ENCODE assay signal across 8 cellular contexts in the genomic region with DNA sequence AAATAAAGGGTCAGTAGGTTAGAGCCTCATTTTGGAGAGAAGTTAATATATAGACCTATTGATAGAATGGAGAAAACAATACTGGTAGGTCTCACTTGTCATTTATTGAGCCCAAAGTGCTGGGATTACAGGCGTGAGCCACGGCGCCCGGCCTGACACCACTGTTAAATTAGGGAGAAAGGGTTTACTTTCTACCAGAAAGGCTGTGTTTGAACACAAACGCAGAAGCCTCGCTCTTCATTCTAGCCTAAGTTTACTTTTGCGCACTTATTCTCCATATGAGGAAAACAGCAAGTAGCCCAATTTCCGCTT. TPM values are rescaled to one million over a fixed set of nuclear protein-coding genes. Genes with fewer than 3 reads are reported as not detected.
DNase-seq lines count a peak whose midpoint lies in the region; ATAC-seq and TF ChIP-seq lines count a peak whose summit lies in the region.

No MANE protein-coding gene starts in this region.

- ATAC-seq in right cardiac atrium = no peak

- H3K9me3 ChIP-seq in H9 (ENCODE audit: control insufficient read depth, low read depth, low read length) = no peaks in the 10 kb centered on the region
- peaks cover 4% of the 10 kb centered on the region for H3K9me3 ChIP-seq in WERI-Rb-1 (ENCODE audit: severe bottlenecking)
- H3K9me3 ChIP-seq in right cardiac atrium (ENCODE audit: control insufficient read depth, low read length) = no peaks in the 10 kb centered on the region

- H3K4me3 ChIP-seq in WERI-Rb-1 (ENCODE audit: low read depth, low read length) (peak overlapping the region; percentile 92), right cardiac atrium (ENCODE audit: low read length) (peak overlapping the region; percentile 66), skin epidermis (peak overlapping the region; percentile 51 to 88 (median 67))

- H3K27ac Mint-ChIP-seq in H9 = 0 out of 7 replicates have a peak overlapping the region, but pooled peaks of 1 of the 3 experiments have one; percentile 99

- peak overlapping the region; percentile 99 to 100 for H3K4me3 Mint-ChIP-seq in H9

- DNase-seq in H9 = no peak
- no peak for DNase-seq in WERI-Rb-1
- no peak for DNase-seq in right cardiac atrium
- no peak for DNase-seq in Ammon's horn (ENCODE audit: low spot score)
- no peak for DNase-seq in NCI-H2029 treated with DMSO at 0.1 percent for 48 hours (lab: John Stamatoyannopoulos, UW)
- DNase-seq in NCI-H146 (lab: John Stamatoyannopoulos, UW) = no peak
- no peak for DNase-seq in DMS114 treated with DMSO at 0.1 percent for 48 hours (lab: John Stamatoyannopoulos, UW; ENCODE audit: unreplicated experiment)

- H3K27me3 Mint-ChIP-seq in H9 (ENCODE audit: low read depth) = no peaks in the 10 kb centered on the region

- H4K8ac ChIP-seq in H9 (replicated peaks; ENCODE audit: insufficient read length, low read depth, low read length) = no peak overlapping the region

- no peaks in the 10 kb centered on the region for H4K20me1 ChIP-seq in H9 (ENCODE audit: control insufficient read depth, insufficient read depth, insufficient read length)

- intact Hi-C loops in right cardiac atrium (cut with DNase I) = loop anchor here in 1 of 4 donors (10.0 kb wide), 1 partner anchor 66 kb away; a partner anchor contains a TSS

- H3K14ac ChIP-seq in H9 (ENCODE audit: insufficient read depth, low read length) = no peak overlapping the region

- WGBS in H9 (ENCODE audit: extremely low coverage, insufficient read length, low lambda C conversion rate) = no CpG with 5 or more reads among the region's 8 CpGs
- 79% methylated on average over 8 of the region's 8 CpGs for WGBS in right cardiac atrium

- H3K27ac ChIP-seq in H9 (ENCODE audit: insufficient read length, low read depth, low read length) = no peak overlapping the region
- peak overlapping the region; percentile 92 for H3K27ac ChIP-seq in WERI-Rb-1
- no peak overlapping the region for H3K27ac ChIP-seq in right cardiac atrium (ENCODE audit: low read length)
- H3K27ac ChIP-seq in skin epidermis = peak overlapping the region in 20 of 21 experiments; percentile 22 to 96 (median 88)

- no peak overlapping the region for H3K9ac ChIP-seq in H9 (ENCODE audit: extremely low read depth, insufficient read length, low read length)

- H3K36me3 Mint-ChIP-seq in H9 (ENCODE audit: insufficient read depth in 1 of 3, low read depth in 3 of 3) = peaks cover 8 to 20% (median 20%) of the 10 kb centered on the region in 3 experiments; a peak in 6 of 7 replicates

- H2BK12ac ChIP-seq in H9 (ENCODE audit: insufficient read length, low read depth, low read length) = no peak overlapping the region

- no peak overlapping the region for H4K5ac ChIP-seq in H9 (ENCODE audit: insufficient read length, low read depth, low read length)

- H3K4ac ChIP-seq in H9 (ENCODE audit: low read depth, low read length) = no peak overlapping the region

- no peaks in the 10 kb centered on the region for H3K79me1 ChIP-seq in H9 (ENCODE audit: insufficient read depth, low read depth, low read length, poor library complexity, severe bottlenecking)

- H3K23ac ChIP-seq in H9 (ENCODE audit: insufficient read length, low read depth, low read length) = no peak overlapping the region

- no peaks in the 10 kb centered on the region for H3K9me3 Mint-ChIP-seq in H9

- peaks cover 13% of the 10 kb centered on the region; the same call in 1 of the 2 replicates for H3K79me2 ChIP-seq in H9 (ENCODE audit: insufficient read depth, low read length)

- H3T11ph ChIP-seq in H9 (ENCODE audit: low read length) = no peak overlapping the region

- H3K4me1 Mint-ChIP-seq in H9 = peaks cover 4 to 5% of the 10 kb centered on the region in 2 experiments; a peak in 2 of 4 replicates

- no peak overlapping the region for H3K18ac ChIP-seq in H9 (ENCODE audit: insufficient read length, low read depth, low read length)

- no peak overlapping the region for H2AK5ac ChIP-seq in H9 (ENCODE audit: insufficient read length, low read length)

- no peak overlapping the region for H3K4me2 ChIP-seq in H9 (ENCODE audit: insufficient read depth, insufficient read length, low read length)

- no peak overlapping the region for H2BK15ac ChIP-seq in H9 (ENCODE audit: low read depth, low read length)

- H3K23me2 ChIP-seq in H9 (ENCODE audit: insufficient read length, low read depth, low read length, poor library complexity, severe bottlenecking) = no peaks in the 10 kb centered on the region

- H3K4me1 ChIP-seq in H9 (ENCODE audit: insufficient read depth, low read length) (no peaks in the 10 kb centered on the region), right cardiac atrium (ENCODE audit: control insufficient read depth, insufficient read depth, low read length) (no peaks in the 10 kb centered on the region)

- H3K36me3 ChIP-seq in WERI-Rb-1 = peaks cover 38% of the 10 kb centered on the region

- no peak overlapping the region for H2AFZ ChIP-seq in H9 (ENCODE audit: low read length)

- TF ChIP-seq CTCF in H9 (conservative IDR thresholded peaks at IDR 0.05) (no peak), WERI-Rb-1 (IDR thresholded peaks at IDR 0.05; ENCODE audit: low read depth, low read length) (no peak)

- H2BK120ac ChIP-seq in H9 (ENCODE audit: low read depth, low read length, poor library complexity, severe bottlenecking) = no peak overlapping the region

- no peak overlapping the region for H2BK20ac ChIP-seq in H9 (ENCODE audit: low read depth, low read length, poor library complexity, severe bottlenecking)

- H2BK5ac ChIP-seq in H9 (ENCODE audit: insufficient read length, low read length) = no peak overlapping the region

- H3K27me3 ChIP-seq in H9 (ENCODE audit: insufficient read depth, low read length) (no peaks in the 10 kb centered on the region), WERI-Rb-1 (ENCODE audit: insufficient read depth, low read depth, severe bottlenecking) (no peaks in the 10 kb centered on the region), right cardiac atrium (ENCODE audit: control insufficient read depth, insufficient read depth) (no peaks in the 10 kb centered on the region)

- H3K56ac ChIP-seq in H9 (ENCODE audit: insufficient read length, low read depth, low read length) = no peak overlapping the region

- H4K91ac ChIP-seq in H9 (ENCODE audit: insufficient read length, low read depth, low read length) = no peak overlapping the region

RNA-seq across cellular contexts. Expression of a gene that starts 0.7 kb away (rescaled TPM):
- total RNA-seq in H9 (2021) = 82.3 and 86.1 TPM in 2 replicates
- total RNA-seq in right cardiac atrium = 10 to 100 TPM; 21.8 to 27.0 (median 26.0) TPM
- polyA plus RNA-seq in right cardiac atrium = 19.4 TPM

RNA-seq across cellular contexts. Expression of a gene that starts 27.0 kb away (rescaled TPM):
- total RNA-seq in H9 (2021) (113 and 114 TPM in 2 replicates), right cardiac atrium (10 to 100 TPM; 64.5 to 81.4 (median 72.6) TPM)
- 110 TPM for polyA plus RNA-seq in right cardiac atrium

RNA-seq across cellular contexts. Expression of a gene that starts 38.3 kb away (rescaled TPM):
- total RNA-seq in H9 (2021) (15.6 TPM in 2 replicates), right cardiac atrium (10 to 100 TPM in 3 of 4 donors, 1 to 10 TPM in 1; 5.5 to 20.4 (median 11.4) TPM)
- polyA plus RNA-seq in right cardiac atrium = 14.1 TPM

RNA-seq across cellular contexts. Expression of a gene that starts 43.3 kb away (rescaled TPM):
- 37.9 and 39.0 TPM in 2 replicates for total RNA-seq in H9 (2021)
- 10 to 100 TPM; 24.5 to 32.4 (median 26.7) TPM for total RNA-seq in right cardiac atrium
- 10.0 TPM for polyA plus RNA-seq in right cardiac atrium

RNA-seq across cellular contexts. Expression of a gene that starts 48.0 kb away (rescaled TPM):
- 20.8 and 21.3 TPM in 2 replicates for total RNA-seq in H9 (2021)
- total RNA-seq in right cardiac atrium = 10 to 100 TPM; 10.4 to 12.0 (median 10.6) TPM
- polyA plus RNA-seq in right cardiac atrium = 15.6 TPM

Comparison
In these comparisons a context has a peak if more than half of its experiments do, and no peak if none do; other contexts are left out.
1. H3K27ac ChIP-seq: peak in WERI-Rb-1 (single experiment) and skin epidermis (20 of 21); none in H9 (single experiment) and right cardiac atrium (single experiment).
2. Peak in every context shown above with its lines, with median percentiles within 50 percentile points of each other: H3K4me3 ChIP-seq.